ENCODE assay signal across 11 cellular contexts in genomic region chr15:33311312-33311971, GRCh38. TPM values are rescaled to one million over a fixed set of nuclear protein-coding genes. Genes with fewer than 3 reads are reported as not detected.
A peak's percentile ranks its signal among the peaks of the same experiment; 100 is the strongest.
DNase-seq lines count a peak whose midpoint lies in the region; TF ChIP-seq lines count a peak whose summit lies in the region.
"Had no signal": no experiment of that assay in that cellular context is flagged by ENCODE, and none has a peak within 500 bp of the region (broad histone marks: within the 10 kb centered on the region; RNA-seq: fewer than 3 reads in every experiment).

No MANE protein-coding gene starts in this region.

- intact Hi-C loops in stomach (cut with DNase I; ENCODE audit: low total_unique reads) = no loop called here

- DNase-seq in NT2/D1 (ENCODE audit: low read depth, low spot score) (no peak), coronary artery (ENCODE audit: low spot score) (no peak), kidney glomerular epithelial cell (lab: John Stamatoyannopoulos, UW) (peak; percentile 2), stomach (no peak), cerebellum (ENCODE audit: low spot score) (no peak), NCI-H1436 (lab: John Stamatoyannopoulos, UW) (no peak)
- DNase-seq in activated CD4-positive, CD25-positive, alpha-beta regulatory T cell (lab: John Stamatoyannopoulos, UW) = no peak
- DNase-seq: EL, NCI-H2171, right lobe of liver, T-helper 1 cell had no signal

- H3K27me3 ChIP-seq in NT2/D1 (ENCODE audit: insufficient read depth, insufficient read length) (peaks cover 37% of the 10 kb centered on the region), stomach (peaks cover 0 to 51% (median 26%) of the 10 kb centered on the region in 3 donors)

- H3K9ac ChIP-seq in NT2/D1 (ENCODE audit: insufficient read length, low read depth) = peak overlapping the region; percentile 74

- TF ChIP-seq POLR2A in stomach (IDR thresholded peaks at IDR 0.05) = no peak

- WGBS in stomach, 5 donors = 2 to 15% (median 4%) methylated on average over 23 to 38 of the region's 38 CpGs

- peak overlapping the region in 1 of 2 donors; percentile 11 for H3K27ac ChIP-seq in coronary artery
- H3K27ac ChIP-seq in stomach = peak overlapping the region in 3 of 5 donors; percentile 2 to 72 (median 25)
- H3K27ac ChIP-seq: right lobe of liver had no signal

- peak overlapping the region; percentile 59 for H3K4me3 ChIP-seq in NT2/D1 (ENCODE audit: insufficient read length, low read depth)
- H3K4me3 ChIP-seq in coronary artery = peak overlapping the region; percentile 73
- peak overlapping the region; percentile 41 to 46 (median 44) for H3K4me3 ChIP-seq in stomach
- H3K4me3 ChIP-seq: right lobe of liver had no signal

- no peaks in the 10 kb centered on the region for H3K9me3 ChIP-seq in NT2/D1 (ENCODE audit: insufficient read depth, low read length)
- no peaks in the 10 kb centered on the region for H3K9me3 ChIP-seq in stomach
- H3K9me3 ChIP-seq: right lobe of liver had no signal

- peaks cover 2% of the 10 kb centered on the region for H3K4me1 ChIP-seq in NT2/D1 (ENCODE audit: insufficient read depth, insufficient read length)
- H3K4me1 ChIP-seq in stomach = peaks cover 0 to 17% (median 4%) of the 10 kb centered on the region in 4 donors
- H3K4me1 ChIP-seq: right lobe of liver had no signal

- no peak for TF ChIP-seq EP300 in stomach (IDR thresholded peaks at IDR 0.05)

- H3K36me3 ChIP-seq in NT2/D1 (ENCODE audit: insufficient read depth, insufficient read length, low read length) (no peaks in the 10 kb centered on the region), stomach (no peaks in the 10 kb centered on the region)
- H3K36me3 ChIP-seq: right lobe of liver had no signal

- TF ChIP-seq CTCF in coronary artery (IDR thresholded peaks at IDR 0.05) (no peak), stomach (IDR thresholded peaks at IDR 0.05) (no peak)

RNA-seq across cellular contexts. Expression of gene RYR3, which starts 0.7 kb away (rescaled TPM):
- total RNA-seq in stomach = 10 to 100 TPM in 3 of 5 donors, 1 to 10 TPM in 2; 1.9 to 36.2 (median 13.6) TPM
- polyA plus RNA-seq in stomach = 1 to 10 TPM in 1 of 3 donors, under 1 TPM in 2; 0.12 to 2.6 (median 0.76) TPM
- 62.5 TPM for total RNA-seq in cerebellum
